Comparison of ENCODE assay signal across 17 cellular contexts in genomic region chr7:140455743-140456142, GRCh38. TPM values are rescaled to one million over a fixed set of nuclear protein-coding genes. Genes with fewer than 3 reads are reported as not detected.
DNase-seq lines count a peak whose midpoint lies in the region; ATAC-seq and TF ChIP-seq lines count a peak whose summit lies in the region.
"Had no signal": no experiment of that assay in that cellular context is flagged by ENCODE, and none has a peak within 500 bp of the region (broad histone marks: within the 10 kb centered on the region; RNA-seq: fewer than 3 reads in every experiment).

No MANE protein-coding gene starts in this region.

- H3K9me3 ChIP-seq in colonic mucosa = no peaks in the 10 kb centered on the region
- no peaks in the 10 kb centered on the region for H3K9me3 ChIP-seq in transverse colon

- H3K36me3 ChIP-seq in colonic mucosa (peaks cover 14% of the 10 kb centered on the region), transverse colon (peaks cover 0 to 49% (median 15%) of the 10 kb centered on the region in 4 donors)

- H3K4me3 ChIP-seq in colonic mucosa = no peak overlapping the region
- H3K4me3 ChIP-seq in transverse colon = no peak overlapping the region

- H3K9ac ChIP-seq in colonic mucosa (ENCODE audit: low read depth in 2 of 2, low read length in 2 of 2) = peak overlapping the region in 1 of 2 donors; percentile 64

- intact Hi-C loops in colonic mucosa (cut with DNase I) (no loop called here), left colon (cut with DNase I, micrococcal nuclease) (no loop called here), transverse colon (cut with DNase I; ENCODE audit: low total_unique reads) (no loop called here)

- TF ChIP-seq EP300 in transverse colon (IDR thresholded peaks at IDR 0.05; ENCODE audit: low read depth) = no peak

- in situ Hi-C loops in transverse colon (cut with MboI; ENCODE audit: low pct_ligation_motif_present in 1 of 4, low pct_unique_long_range_greater_than_20kb in 1 of 4, low sequenced_read_pairs in 3 of 4) = no loop called here

- no peak for ATAC-seq in activated T-cell treated with anti-CD3 and anti-CD28 coated beads, Interleukin-2, amount 50 U/mL, for 72 hours (replicated peaks in 1 of 2)
- ATAC-seq in left colon = peak; percentile 67

- H3K9me3 Mint-ChIP-seq in activated T-cell treated with anti-CD3 and anti-CD28 coated beads, Interleukin-2, amount 50 U/mL, for 72 hours = no peaks in the 10 kb centered on the region

- H3K27me3 Mint-ChIP-seq in activated T-cell treated with anti-CD3 and anti-CD28 coated beads, Interleukin-2, amount 50 U/mL, for 72 hours (ENCODE audit: low read depth) = no peaks in the 10 kb centered on the region

- 54% methylated on average over 3 to 4 of the region's 4 CpGs for WGBS in transverse colon (ENCODE audit: low coverage in 1 of 2), 2 donors

- no peak for TF ChIP-seq CTCF in colonic mucosa (IDR thresholded peaks at IDR 0.05)
- TF ChIP-seq CTCF in transverse colon (IDR thresholded peaks at IDR 0.05) = no peak

- H3K27ac Mint-ChIP-seq in activated T-cell treated with anti-CD3 and anti-CD28 coated beads, Interleukin-2, amount 50 U/mL, for 72 hours = peak overlapping the region; percentile 2

- DNase-seq in activated T-cell treated with anti-CD3 and anti-CD28 coated beads, Interleukin-2, amount 50 U/mL, for 72 hours = no peak
- DNase-seq in activated T-cell treated with anti-CD3 and anti-CD28 coated beads, Interleukin-2, amount 50 U/mL, for 48 hours = no peak
- DNase-seq in colonic mucosa (peak; percentile 64), left colon (peak; percentile 42 to 61), transverse colon (peak; percentile 58), NCI-H774 (lab: John Stamatoyannopoulos, UW) (no peak), NCI-H82 treated with DMSO at 0.1 percent for 48 hours (lab: John Stamatoyannopoulos, UW; ENCODE audit: unreplicated experiment) (no peak)
- no peak for DNase-seq in activated naive CD4-positive, alpha-beta T cell treated with Interleukin-2 at 50 U/mL for 16 hours
- DNase-seq: KG1, NCI-H1092 treated with DMSO at 0.1 percent for 48 hours, NCI-H1694, NCI-H2107, NCI-H226, NCI-H526 treated with DMSO at 0.1 percent for 48 hours, SHP77 had no signal

- H3K4me1 ChIP-seq in colonic mucosa (peaks cover 6% of the 10 kb centered on the region), transverse colon (peaks cover 3 to 65% (median 49%) of the 10 kb centered on the region in 4 donors)

- TF ChIP-seq POLR2A in transverse colon (IDR thresholded peaks at IDR 0.05) = no peak

- H3K27me3 ChIP-seq in colonic mucosa (no peaks in the 10 kb centered on the region), transverse colon (no peaks in the 10 kb centered on the region)

- H3K4me3 Mint-ChIP-seq in activated T-cell treated with anti-CD3 and anti-CD28 coated beads, Interleukin-2, amount 50 U/mL, for 72 hours = no peak overlapping the region

- H3K36me3 Mint-ChIP-seq in activated T-cell treated with anti-CD3 and anti-CD28 coated beads, Interleukin-2, amount 50 U/mL, for 72 hours (ENCODE audit: insufficient read depth in 2 of 2) = peaks cover 19 to 26% of the 10 kb centered on the region in 2 donors

- H3K27ac ChIP-seq in colonic mucosa (peak overlapping the region; percentile 66), transverse colon (peak overlapping the region; percentile 67 to 82 (median 75))

- peaks cover 42% of the 10 kb centered on the region for H3K4me1 Mint-ChIP-seq in activated T-cell treated with anti-CD3 and anti-CD28 coated beads, Interleukin-2, amount 50 U/mL, for 72 hours (ENCODE audit: low read depth)

RNA-seq across cellular contexts. Expression of gene MKRN1, which starts 23.6 kb away (rescaled TPM):
- 100 to 1,000 TPM in 1 of 2 donors, 10 to 100 TPM in 1; 91.3 to 132 TPM for total RNA-seq in activated T-cell treated with anti-CD3 and anti-CD28 coated beads, Interleukin-2, amount 50 U/mL, for 72 hours
- total RNA-seq in colonic mucosa (100 to 1,000 TPM; 175 to 240 TPM), left colon (100 to 1,000 TPM; 192 to 233 TPM), transverse colon (100 to 1,000 TPM; 143 to 288 (median 187) TPM)

RNA-seq across cellular contexts. Expression of gene RAB19, which starts 51.9 kb away (rescaled TPM):
- total RNA-seq in activated T-cell treated with anti-CD3 and anti-CD28 coated beads, Interleukin-2, amount 50 U/mL, for 72 hours = 10 to 100 TPM; 13.7 to 17.5 TPM
- total RNA-seq in colonic mucosa (10 to 100 TPM; 18.8 to 22.7 TPM), left colon (10 to 100 TPM; 14.9 to 21.9 TPM), transverse colon (10 to 100 TPM; 10.3 to 87.9 (median 18.9) TPM)
- total RNA-seq: G401, MCF 10A had no signal

RNA-seq across cellular contexts. Expression of gene SLC37A3, which starts 57.4 kb away (rescaled TPM):
- total RNA-seq in activated T-cell treated with anti-CD3 and anti-CD28 coated beads, Interleukin-2, amount 50 U/mL, for 72 hours = 10 to 100 TPM; 54.0 to 77.7 TPM
- total RNA-seq in colonic mucosa (10 to 100 TPM; 47.8 to 52.9 TPM), left colon (10 to 100 TPM; 57.6 to 65.5 TPM), transverse colon (100 to 1,000 TPM in 1 of 4 donors, 10 to 100 TPM in 3; 34.8 to 132 (median 76.0) TPM)

Comparison
In these comparisons a context has a peak if more than half of its experiments do, and no peak if none do; other contexts are left out.
1. DNase-seq: peak in colonic mucosa (single experiment), left colon (2 of 2) and transverse colon (single experiment); none in activated T-cell treated with anti-CD3 and anti-CD28 coated beads, Interleukin-2, amount 50 U/mL, for 72 hours (0 of 2), activated T-cell treated with anti-CD3 and anti-CD28 coated beads, Interleukin-2, amount 50 U/mL, for 48 hours (0 of 2), NCI-H774 (single experiment), NCI-H82 treated with DMSO at 0.1 percent for 48 hours (single experiment) and activated naive CD4-positive, alpha-beta T cell treated with Interleukin-2 at 50 U/mL for 16 hours (single experiment).